25 cellular contexts compared by ENCODE assay signal in the genomic region with DNA sequence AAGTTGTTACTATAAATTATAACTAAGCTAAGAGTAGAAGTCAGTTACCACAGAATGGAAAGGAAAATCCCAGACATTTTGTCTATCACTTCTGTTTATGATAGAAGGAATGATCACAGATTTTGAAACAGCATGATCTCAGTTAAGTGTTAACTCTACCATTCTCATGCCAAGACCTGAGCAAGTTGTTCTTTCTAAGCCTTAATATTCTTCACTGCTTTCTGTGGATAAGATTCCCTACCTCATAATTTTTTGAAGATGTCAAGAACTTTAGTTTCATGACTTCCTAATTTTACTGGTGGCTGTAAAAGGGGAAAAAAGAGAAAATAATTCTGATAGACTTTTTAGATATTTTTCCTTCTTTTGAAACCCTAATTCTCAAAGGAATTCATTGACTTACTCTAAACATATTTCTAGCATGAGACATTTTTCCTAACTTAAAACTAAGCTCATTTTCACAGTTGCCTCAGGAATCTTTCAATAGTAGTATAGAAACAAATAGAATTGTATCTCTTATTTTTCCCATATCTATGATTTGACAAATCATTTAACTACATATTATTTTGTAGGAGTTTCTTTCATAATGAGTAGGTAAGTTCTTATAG.
DNase-seq lines count a peak whose midpoint lies in the region; ATAC-seq and TF ChIP-seq lines count a peak whose summit lies in the region.
"Had no signal": no experiment of that assay in that cellular context is flagged by ENCODE, and none has a peak within 500 bp of the region (broad histone marks: within the 10 kb centered on the region; RNA-seq: fewer than 3 reads in every experiment).

No MANE protein-coding gene starts in this region.

- POLR2A ChIA-PET in RWPE1 (lab: Yijun Ruan, JAX; ENCODE audit: low non-redundant PET) = no interaction called here

- CTCF ChIA-PET in RWPE1 (lab: Yijun Ruan, JAX) = interaction anchor here (0.6 kb wide), 1 partner anchor 21 kb away, joined by 5 read pairs; no protein-coding TSS in a partner anchor

- H3K4me3 ChIP-seq in brain microvascular endothelial cell (ENCODE audit: low read depth, low read length) (no peak overlapping the region), gastrocnemius medialis (no peak overlapping the region)
- H3K4me3 ChIP-seq: A549, esophagus muscularis mucosa, psoas muscle, spleen, vagina had no signal

- peak; percentile 40 for DNase-seq in AG08395 (ENCODE audit: low spot score)
- DNase-seq in HS-27A (ENCODE audit: low read depth) = peak; percentile 73
- no peak for DNase-seq in brain microvascular endothelial cell
- peak; percentile 1 for DNase-seq in kidney glomerular epithelial cell (lab: John Stamatoyannopoulos, UW)
- DNase-seq in RWPE1 (ENCODE audit: low spot score) = no peak
- DNase-seq in NCI-H2171 (lab: John Stamatoyannopoulos, UW) = no peak
- DNase-seq in NCI-H2029 treated with DMSO at 0.1 percent for 48 hours (lab: John Stamatoyannopoulos, UW) = no peak
- DNase-seq in gastrocnemius medialis = no peak
- DNase-seq: activated CD4-positive, alpha-beta T cell treated with anti-CD3 and anti-CD28 coated beads for 4 hours; activated CD8-positive, alpha-beta memory T cell treated with anti-CD3 and anti-CD28 coated beads, Interleukin-2, amount 10 ng/mL, durations not matched to agents 7 days and 5 days; activated naive CD8-positive, alpha-beta T cell treated with anti-CD3 and anti-CD28 coated beads for 36 hours; CD4-positive, alpha-beta T cell; hippocampal formation; KG1; kidney; NCI-H2081; NCI-H446 treated with DMSO at 0.1 percent for 48 hours; psoas muscle; spleen; stimulated activated CD4-positive, alpha-beta T cell treated with anti-CD3 and anti-CD28 coated beads, Interleukin-4, amount 100 ng/mL, for 4 hours; T-cell had no signal

- intact Hi-C loops in gastrocnemius medialis (cut with DNase I; ENCODE audit: low total_unique reads) = no loop called here

- H3K27me3 ChIP-seq in brain microvascular endothelial cell (replicated peaks) (no peaks in the 10 kb centered on the region), gastrocnemius medialis (no peaks in the 10 kb centered on the region)
- H3K27me3 ChIP-seq: esophagus muscularis mucosa, spleen, vagina had no signal

- H3K27ac ChIP-seq in brain microvascular endothelial cell = peak overlapping the region; percentile 85
- no peak overlapping the region for H3K27ac ChIP-seq in RWPE1
- H3K27ac ChIP-seq in gastrocnemius medialis = no peak overlapping the region
- H3K27ac ChIP-seq: A549, esophagus muscularis mucosa, psoas muscle, spleen, vagina had no signal

- no peak for TF ChIP-seq POLR2A in gastrocnemius medialis (IDR thresholded peaks at IDR 0.05)

- no peaks in the 10 kb centered on the region for H3K4me1 ChIP-seq in gastrocnemius medialis
- H3K4me1 ChIP-seq: A549, esophagus muscularis mucosa, psoas muscle, spleen, vagina had no signal

- no peak for ATAC-seq in gastrocnemius medialis
- ATAC-seq: A549; activated CD8-positive, alpha-beta memory T cell treated with anti-CD3 and anti-CD28 coated beads, Interleukin-2, amount 10 ng/mL, durations not matched to agents 7 days and 5 days; activated T-helper 17 cell treated with anti-CD3 and anti-CD28 coated beads, Interleukin-2, amount 50 U/mL, for 72 hours; psoas muscle; T-cell had no signal

- TF ChIP-seq CTCF in brain microvascular endothelial cell (IDR thresholded peaks at IDR 0.05; ENCODE audit: low read depth, low read length, missing control alignments) = no peak
- no peak for TF ChIP-seq CTCF in RWPE1 (conservative IDR thresholded peaks at IDR 0.05; ENCODE audit: low read depth)
- TF ChIP-seq CTCF in gastrocnemius medialis (IDR thresholded peaks at IDR 0.05 in 4 of 5, conservative IDR thresholded peaks at IDR 0.05 in 1 of 5) = no peak

- in situ Hi-C loops in brain microvascular endothelial cell (cut with HindIII; ENCODE audit: low pct_ligation_motif_present, low sequenced_read_pairs) = no loop called here
- in situ Hi-C loops in gastrocnemius medialis (cut with MboI; ENCODE audit: low sequenced_read_pairs in 4 of 4) = no loop called here

- no peaks in the 10 kb centered on the region for H3K36me3 ChIP-seq in brain microvascular endothelial cell (replicated peaks)
- no peaks in the 10 kb centered on the region for H3K36me3 ChIP-seq in gastrocnemius medialis
- H3K36me3 ChIP-seq: esophagus muscularis mucosa, spleen, vagina had no signal

- H3K9me3 ChIP-seq in gastrocnemius medialis = no peaks in the 10 kb centered on the region
- H3K9me3 ChIP-seq: A549, esophagus muscularis mucosa, psoas muscle, vagina had no signal

Comparison
In these comparisons a context has a peak if more than half of its experiments do, and no peak if none do; other contexts are left out.
1. DNase-seq: peak in AG08395 (single experiment), HS-27A (single experiment) and kidney glomerular epithelial cell (single experiment); none in brain microvascular endothelial cell (single experiment), RWPE1 (single experiment), NCI-H2171 (single experiment), NCI-H2029 treated with DMSO at 0.1 percent for 48 hours (single experiment) and gastrocnemius medialis (0 of 2).